ENCODE assay signal across 13 cellular contexts in the genomic region with DNA sequence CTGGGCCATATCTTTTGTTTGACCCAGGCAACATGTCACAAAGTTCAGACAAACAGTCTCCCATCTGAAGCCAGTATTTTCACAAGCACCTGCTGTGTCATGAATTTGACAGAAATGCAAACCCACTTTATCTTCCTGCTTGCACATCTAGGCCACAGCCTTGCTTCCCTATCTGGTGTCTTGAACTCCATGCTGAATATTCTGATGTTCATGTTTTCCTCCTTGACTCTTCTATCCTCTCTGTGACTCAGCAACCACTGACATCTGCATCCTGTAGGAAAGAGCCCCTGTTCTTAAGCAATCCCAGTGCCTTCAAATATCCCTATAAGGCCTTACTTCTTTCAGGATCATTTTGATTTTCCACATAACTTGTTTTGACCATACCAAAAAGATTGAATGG. TPM values are rescaled to one million over a fixed set of nuclear protein-coding genes. Genes with fewer than 3 reads are reported as not detected.
A peak's percentile ranks its signal among the peaks of the same experiment; 100 is the strongest.
DNase-seq lines count a peak whose midpoint lies in the region; ATAC-seq lines count a peak whose summit lies in the region.
"Had no signal": no experiment of that assay in that cellular context is flagged by ENCODE, and none has a peak within 500 bp of the region (broad histone marks: within the 10 kb centered on the region; RNA-seq: fewer than 3 reads in every experiment).

No MANE protein-coding gene starts in this region.

- no peaks in the 10 kb centered on the region for H4K20me1 ChIP-seq in Karpas-422 (ENCODE audit: insufficient read depth, low read depth, low read length)

- peak overlapping the region; percentile 26 to 72 for H3K27ac Mint-ChIP-seq in activated naive CD4-positive, alpha-beta T cell treated with anti-CD3 and anti-CD28 coated beads, Interleukin-2, amount 50 U/mL, for 72 hours
- H3K27ac Mint-ChIP-seq: nephron progenitor cell had no signal

- no peak overlapping the region for H3K27ac ChIP-seq in Karpas-422 (ENCODE audit: low read length)

- peak in 1 of 2 donors; percentile 48 for ATAC-seq in activated naive CD4-positive, alpha-beta T cell treated with anti-CD3 and anti-CD28 coated beads, Interleukin-2, amount 50 U/mL, for 72 hours
- ATAC-seq in HG03565 (IDR thresholded peaks at IDR 0.05; ENCODE audit: unreplicated experiment) (no peak), HG02588 (IDR thresholded peaks at IDR 0.05; ENCODE audit: unreplicated experiment) (no peak)

- DNase-seq in AG20443 (ENCODE audit: low spot score) (peak; percentile 35), GM04503 (ENCODE audit: low read depth) (peak; percentile 46), glomerular visceral epithelial cell (ENCODE audit: extremely low spot score) (peak; percentile 18), Karpas-422 (no peak), NCI-H1417 (lab: John Stamatoyannopoulos, UW) (no peak)
- no peak for DNase-seq in activated naive CD4-positive, alpha-beta T cell treated with anti-CD3 and anti-CD28 coated beads, Interleukin-2, amount 50 U/mL, for 72 hours (ENCODE audit: low spot score in 2 of 2)
- DNase-seq: activated CD4-positive, alpha-beta T cell treated with anti-CD3 and anti-CD28 coated beads, Interleukin-2, amount 50 U/mL, for 1 hour; aorta; DMS 273 treated with DMSO at 0.1 percent for 48 hours; nephron progenitor cell; SIG-M5 had no signal

- no peak overlapping the region for H3K4me3 ChIP-seq in Karpas-422 (ENCODE audit: low read length)

- peaks cover 58 to 74% of the 10 kb centered on the region in 2 donors for H3K36me3 Mint-ChIP-seq in activated naive CD4-positive, alpha-beta T cell treated with anti-CD3 and anti-CD28 coated beads, Interleukin-2, amount 50 U/mL, for 72 hours

- H3K36me3 ChIP-seq in Karpas-422 (ENCODE audit: insufficient read depth, low read length), result peaks cover 60% of the 10 kb centered on the region

- peaks cover 2 to 5% of the 10 kb centered on the region in 2 donors for H3K9me3 Mint-ChIP-seq in activated naive CD4-positive, alpha-beta T cell treated with anti-CD3 and anti-CD28 coated beads, Interleukin-2, amount 50 U/mL, for 72 hours

- no peaks in the 10 kb centered on the region for H3K9me2 ChIP-seq in Karpas-422 (replicated peaks; ENCODE audit: insufficient read depth, low read length)

- H3K9ac ChIP-seq in Karpas-422 (ENCODE audit: low read length), result no peak overlapping the region

- no peak overlapping the region for H3K4me2 ChIP-seq in Karpas-422 (ENCODE audit: low read depth, low read length, poor library complexity, severe bottlenecking)

- H3K4me1 ChIP-seq in Karpas-422 (ENCODE audit: low read length), result peaks cover 10% of the 10 kb centered on the region

- H3K9me3 ChIP-seq in Karpas-422 (ENCODE audit: low read length), result no peaks in the 10 kb centered on the region

- H2AFZ ChIP-seq in Karpas-422 (ENCODE audit: low read length), result no peak overlapping the region

- H3K27me3 ChIP-seq in Karpas-422 (ENCODE audit: low read length), result no peaks in the 10 kb centered on the region

- H3K79me2 ChIP-seq in Karpas-422 (ENCODE audit: low read length), result peaks cover 11% of the 10 kb centered on the region

RNA-seq across cellular contexts. Expression of gene CD55, which starts 6.5 kb away (rescaled TPM):
- total RNA-seq in activated naive CD4-positive, alpha-beta T cell treated with anti-CD3 and anti-CD28 coated beads, Interleukin-2, amount 50 U/mL, for 72 hours, result 100 to 1,000 TPM in 1 of 2 donors, 10 to 100 TPM in 1; 55.1 to 141 TPM
- 36.4 and 103 TPM in 2 replicates for total RNA-seq in Karpas-422 (2014; rRNA removed; shearing (Covaris generic); ENCODE audit: low replicate concordance)

Comparison
In these comparisons a context has a peak if more than half of its experiments do, and no peak if none do; other contexts are left out.
1. DNase-seq: peak in AG20443 (single experiment), GM04503 (single experiment) and glomerular visceral epithelial cell (single experiment); none in activated naive CD4-positive, alpha-beta T cell treated with anti-CD3 and anti-CD28 coated beads, Interleukin-2, amount 50 U/mL, for 72 hours (0 of 2), Karpas-422 (single experiment) and NCI-H1417 (0 of 3).